Comparison of ENCODE assay signal across 1 cellular context in the genomic region with DNA sequence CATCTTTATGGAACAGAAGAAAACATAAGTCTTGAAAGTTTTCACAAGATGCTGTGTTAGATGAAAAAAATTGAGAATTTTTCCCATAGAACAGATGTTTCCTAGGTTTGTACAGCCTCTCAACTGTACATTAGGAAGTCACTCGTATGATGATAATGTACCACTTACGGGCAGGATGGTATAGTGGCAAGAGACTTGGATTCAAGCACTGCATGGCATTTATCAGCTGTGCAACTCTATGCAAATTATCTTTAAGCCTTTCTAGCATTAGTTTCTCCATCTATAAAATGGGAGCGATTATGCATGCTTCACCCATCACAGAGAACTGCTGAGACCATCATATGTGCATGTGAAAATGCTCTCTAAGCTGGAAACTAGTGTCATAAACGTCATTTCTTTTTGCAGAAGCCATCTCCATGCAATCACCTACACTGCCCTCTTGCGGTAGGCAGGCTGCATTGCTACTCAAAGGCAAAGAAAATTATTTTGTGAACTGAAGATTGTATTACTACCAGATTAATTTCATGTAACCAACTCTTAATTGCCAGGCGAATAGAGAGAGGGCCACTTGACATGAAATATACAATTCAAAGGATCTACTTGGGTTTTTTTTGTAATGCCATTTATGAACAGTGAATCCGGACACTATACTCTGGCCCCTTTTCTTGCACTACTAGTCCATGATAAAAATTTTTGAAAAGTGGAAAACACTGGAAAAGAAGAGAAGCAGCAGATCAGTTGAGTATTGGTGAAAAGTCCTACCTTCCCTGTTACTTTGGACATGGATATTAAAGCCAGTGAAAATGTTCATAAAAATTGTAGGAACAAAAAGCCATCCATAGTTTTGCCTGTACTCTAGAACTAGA.
TF ChIP-seq lines count a peak whose summit lies in the region.

No MANE protein-coding gene starts in this region.

TF ChIP-seq in WTC11, 78 proteins besides CTCF, POLR2A, EP300 and RAD21 (continued from another document):
- TF ChIP-seq, protein P1, sequence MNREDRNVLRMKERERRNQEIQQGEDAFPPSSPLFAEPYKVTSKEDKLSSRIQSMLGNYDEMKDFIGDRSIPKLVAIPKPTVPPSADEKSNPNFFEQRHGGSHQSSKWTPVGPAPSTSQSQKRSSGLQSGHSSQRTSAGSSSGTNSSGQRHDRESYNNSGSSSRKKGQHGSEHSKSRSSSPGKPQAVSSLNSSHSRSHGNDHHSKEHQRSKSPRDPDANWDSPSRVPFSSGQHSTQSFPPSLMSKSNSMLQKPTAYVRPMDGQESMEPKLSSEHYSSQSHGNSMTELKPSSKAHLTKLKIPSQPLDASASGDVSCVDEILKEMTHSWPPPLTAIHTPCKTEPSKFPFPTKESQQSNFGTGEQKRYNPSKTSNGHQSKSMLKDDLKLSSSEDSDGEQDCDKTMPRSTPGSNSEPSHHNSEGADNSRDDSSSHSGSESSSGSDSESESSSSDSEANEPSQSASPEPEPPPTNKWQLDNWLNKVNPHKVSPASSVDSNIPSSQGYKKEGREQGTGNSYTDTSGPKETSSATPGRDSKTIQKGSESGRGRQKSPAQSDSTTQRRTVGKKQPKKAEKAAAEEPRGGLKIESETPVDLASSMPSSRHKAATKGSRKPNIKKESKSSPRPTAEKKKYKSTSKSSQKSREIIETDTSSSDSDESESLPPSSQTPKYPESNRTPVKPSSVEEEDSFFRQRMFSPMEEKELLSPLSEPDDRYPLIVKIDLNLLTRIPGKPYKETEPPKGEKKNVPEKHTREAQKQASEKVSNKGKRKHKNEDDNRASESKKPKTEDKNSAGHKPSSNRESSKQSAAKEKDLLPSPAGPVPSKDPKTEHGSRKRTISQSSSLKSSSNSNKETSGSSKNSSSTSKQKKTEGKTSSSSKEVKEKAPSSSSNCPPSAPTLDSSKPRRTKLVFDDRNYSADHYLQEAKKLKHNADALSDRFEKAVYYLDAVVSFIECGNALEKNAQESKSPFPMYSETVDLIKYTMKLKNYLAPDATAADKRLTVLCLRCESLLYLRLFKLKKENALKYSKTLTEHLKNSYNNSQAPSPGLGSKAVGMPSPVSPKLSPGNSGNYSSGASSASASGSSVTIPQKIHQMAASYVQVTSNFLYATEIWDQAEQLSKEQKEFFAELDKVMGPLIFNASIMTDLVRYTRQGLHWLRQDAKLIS (CRISPR knock-in tag; IDR thresholded peaks at IDR 0.05; ENCODE audit: borderline replicate concordance) = no peak
